Comparison of ENCODE assay signal across 29 cellular contexts in genomic region chr2:38547791-38548190, GRCh38.
"Had no signal": no experiment of that assay in that cellular context is flagged by ENCODE, and none has a peak within 500 bp of the region (broad histone marks: within the 10 kb centered on the region; RNA-seq: fewer than 3 reads in every experiment).

No MANE protein-coding gene starts in this region.

- H3K9ac ChIP-seq: KMS-11, SK-N-SH had no signal

- DNase-seq: activated CD4-positive, alpha-beta T cell treated with anti-CD3 and anti-CD28 coated beads, Interleukin-2, amount 50 U/mL, for 48 hours; activated CD8-positive, alpha-beta T cell treated with anti-CD3 and anti-CD28 coated beads, Interleukin-2, amount 10 ng/mL, durations not matched to agents 7 days and 5 days; activated effector memory CD4-positive, alpha-beta T cell treated with anti-CD3 and anti-CD28 coated beads, Interleukin-2, amount 50 U/mL, for 16 hours; activated naive CD4-positive, alpha-beta T cell; activated naive CD4-positive, alpha-beta T cell treated with anti-CD3 and anti-CD28 coated beads, Interleukin-2, amount 50 U/mL, for 16 hours; activated naive CD8-positive, alpha-beta T cell treated with anti-CD3 and anti-CD28 coated beads for 36 hours; activated T-cell treated with anti-CD3 and anti-CD28 coated beads, Interleukin-2, amount 50 U/mL, for 4 hours; amniotic stem cell; aorta; brain microvascular endothelial cell; central memory CD4-positive, alpha-beta T cell; NCI-H1048; NCI-H1105 treated with DMSO at 0.1 percent for 48 hours; NCI-H1436; NCI-H1694; NCI-H1930; NCI-H2081 treated with DMSO at 0.1 percent for 48 hours; NCI-H226; NCI-H446 treated with DMSO at 0.1 percent for 48 hours; NCI-H524; NCI-H69; NK-92 treated with Interleukin-12 subunit alpha and Interleukin-12 subunit beta, amount 100 ng/mL, for 24 hours; PC-9; SHP77; SJCRH30; SK-N-SH had no signal

- H3K36me3 ChIP-seq: SJCRH30 had no signal

- H3K9me3 ChIP-seq: SJCRH30, SK-N-SH had no signal

- H3K27ac ChIP-seq: brain microvascular endothelial cell, KMS-11, PC-9, SJCRH30 had no signal

- H3K4me2 ChIP-seq: KMS-11, PC-9, SK-N-SH had no signal

- H3K4me3 ChIP-seq: PC-9, SJCRH30 had no signal

- FAIRE-seq: colon, TTC549 had no signal

- H2AFZ ChIP-seq: PC-9 had no signal

- ATAC-seq: activated CD8-positive, alpha-beta T cell treated with anti-CD3 and anti-CD28 coated beads, Interleukin-2, amount 10 ng/mL, durations not matched to agents 7 days and 5 days; activated T-cell treated with anti-CD3 and anti-CD28 coated beads, Interleukin-2, amount 50 U/mL, for 4 hours had no signal

- H3K27me3 ChIP-seq: brain microvascular endothelial cell, SJCRH30 had no signal
